In genomic region chr1:160884579-160884978, GRCh38 we compare ENCODE assay signal across 13 cellular contexts. TPM values are rescaled to one million over a fixed set of nuclear protein-coding genes. Genes with fewer than 3 reads are reported as not detected.
A peak's percentile ranks its signal among the peaks of the same experiment; 100 is the strongest.
DNase-seq lines count a peak whose midpoint lies in the region; ATAC-seq, FAIRE-seq and TF ChIP-seq lines count a peak whose summit lies in the region.
"Had no signal": no experiment of that assay in that cellular context is flagged by ENCODE, and none has a peak within 500 bp of the region (broad histone marks: within the 10 kb centered on the region; RNA-seq: fewer than 3 reads in every experiment).

No MANE protein-coding gene starts in this region.

- CTCF ChIA-PET in GM12878 (lab: Yijun Ruan, JAX) = interaction anchor here (0.6 to 9.5 kb wide), 8 partner anchors 15 to 160 kb away, joined by 3 to 56 read pairs (median 4); partner anchors contain the start of gene ITLN2

- H3K9me3 Mint-ChIP-seq in progenitor cell of endocrine pancreas (ENCODE audit: low read depth) = no peaks in the 10 kb centered on the region
- H3K9me3 Mint-ChIP-seq: brain had no signal

- intact Hi-C loops in GM12878 (cut with micrococcal nuclease; ENCODE audit: unreplicated experiment) = no loop called here

- SMC1A ChIA-PET in GM12878 (lab: Charles Lee; ENCODE audit: uncharacterized antibody, unreplicated experiment) = interaction anchor here (0.7 to 3.3 kb wide), 4 partner anchors 22 to 265 kb away, joined by 3 to 21 read pairs (median 4); partner anchors contain the start of gene CD244

- no peaks in the 10 kb centered on the region for H3K79me2 ChIP-seq in GM12878 (ENCODE audit: control insufficient read depth, insufficient read depth, low read length)

- no peaks in the 10 kb centered on the region for H4K20me1 ChIP-seq in GM12878 (ENCODE audit: control insufficient read depth, insufficient read depth)

- no peak for FAIRE-seq in GM12878 (lab: Jason Lieb, UNC)

- H3K4me1 Mint-ChIP-seq in progenitor cell of endocrine pancreas (ENCODE audit: low read depth) = peaks cover 8% of the 10 kb centered on the region
- H3K4me1 Mint-ChIP-seq: brain had no signal

- TF ChIP-seq EP300 in GM12878 (IDR thresholded peaks at IDR 0.05; ENCODE audit: borderline replicate concordance in 1 of 2, control insufficient read depth in 1 of 2, low read depth in 2 of 2, low read length in 2 of 2) = no peak

- RAD21 ChIA-PET in GM12878 (lab: Charles Lee; ENCODE audit: unreplicated experiment) = interaction anchor here (1.0 to 1.3 kb wide), 3 partner anchors 48 to 107 kb away, joined by 3 to 5 read pairs (median 3); no protein-coding TSS in a partner anchor

- H2AFZ ChIP-seq in GM12878 (ENCODE audit: control insufficient read depth, low read depth, low read length) = no peak overlapping the region

- POLR2A ChIA-PET in GM12878 (lab: Charles Lee) = interaction anchor here (0.5 kb wide), 1 partner anchor 222 kb away, joined by 3 read pairs; no protein-coding TSS in a partner anchor

- no peak overlapping the region for H3K4me2 ChIP-seq in GM12878 (ENCODE audit: control insufficient read depth, insufficient read depth)

- no peaks in the 10 kb centered on the region for H3K27me3 ChIP-seq in GM12878 (replicated peaks in 1 of 2; ENCODE audit: control insufficient read depth in 2 of 2, insufficient read depth in 2 of 2, low read length in 1 of 2)

- 51% methylated on average over 6 of the region's 6 CpGs for WGBS in GM12878 (ENCODE audit: insufficient coverage, insufficient replicate concordance, low lambda C conversion rate, missing lambda C conversion rate)

- TF ChIP-seq CTCF in GM12873 (IDR thresholded peaks at IDR 0.05; ENCODE audit: insufficient read depth, low read depth, low read length, missing control alignments) (peak; percentile 59), GM12878 (IDR thresholded peaks at IDR 0.05 in 2 of 3, conservative IDR thresholded peaks at IDR 0.05 in 1 of 3; ENCODE audit: control insufficient read depth in 2 of 3, extremely low read depth in 1 of 3, insufficient read depth in 1 of 3, low read depth in 3 of 3, low read length in 3 of 3) (peak; percentile 10 to 54 (median 40); a peak in 3 of 6 replicates), progenitor cell of endocrine pancreas (IDR thresholded peaks at IDR 0.05; ENCODE audit: unreplicated experiment) (peak; percentile 45)

- no peak overlapping the region for H3K4me3 ChIP-seq in GM12878

- no peak overlapping the region for H3K27ac Mint-ChIP-seq in progenitor cell of endocrine pancreas
- H3K27ac Mint-ChIP-seq: brain had no signal

- no peaks in the 10 kb centered on the region for H3K36me3 ChIP-seq in GM12878 (ENCODE audit: control insufficient read depth in 2 of 2, insufficient read depth in 2 of 2, low read length in 1 of 2)

- H3K27ac ChIP-seq in GM12878 (ENCODE audit: control insufficient read depth, insufficient read depth) = no peak overlapping the region

- H3K9me3 ChIP-seq in GM12878 (replicated peaks; ENCODE audit: control insufficient read depth, insufficient read depth, low read length) = no peaks in the 10 kb centered on the region

- TF ChIP-seq POLR2A in GM12878 (IDR thresholded peaks at IDR 0.05; ENCODE audit: low read depth, low read length) = no peak

- TF ChIP-seq RAD21 in GM12878 (IDR thresholded peaks at IDR 0.05; ENCODE audit: insufficient read depth, low read depth, low read length) = peak; percentile 41

- DNase-seq in GM12878 (ENCODE audit: low read depth, low spot score) (no peak), progenitor cell of endocrine pancreas (ENCODE audit: low spot score, unreplicated experiment) (no peak), NCI-H146 treated with DMSO at 0.1 percent for 48 hours (lab: John Stamatoyannopoulos, UW; ENCODE audit: unreplicated experiment) (no peak), cerebellar nuclear complex (lab: John Stamatoyannopoulos, UW) (no peak)
- DNase-seq: GF-D8, SW 1271 had no signal

- H3K27me3 Mint-ChIP-seq in progenitor cell of endocrine pancreas = no peaks in the 10 kb centered on the region

- no peaks in the 10 kb centered on the region for H3K4me1 ChIP-seq in GM12878 (ENCODE audit: control insufficient read depth, insufficient read depth, low read length)

- no peak overlapping the region for H3K9ac ChIP-seq in GM12878 (ENCODE audit: control insufficient read depth, insufficient read depth, low read length)

- no TSS peak for BruUV-seq in GM12878 (replicated peaks; lab: Mats Ljungman, UMichigan)

- no peaks in the 10 kb centered on the region for H3K36me3 Mint-ChIP-seq in progenitor cell of endocrine pancreas (ENCODE audit: insufficient read depth)
- H3K36me3 Mint-ChIP-seq: brain had no signal

- in situ Hi-C loops in GM12878 (cut with MboI) = no loop called here

- ATAC-seq in HG02885 (IDR thresholded peaks at IDR 0.05; ENCODE audit: poor library complexity, unreplicated experiment) (peak; percentile 62), GM12878 (peak; percentile 65), HG03432 (IDR thresholded peaks at IDR 0.05; ENCODE audit: unreplicated experiment) (no peak), HG03460 (IDR thresholded peaks at IDR 0.05; ENCODE audit: unreplicated experiment) (no peak)

- H3K4me3 Mint-ChIP-seq in progenitor cell of endocrine pancreas (ENCODE audit: low read depth) = no peak overlapping the region
- H3K4me3 Mint-ChIP-seq: brain had no signal

TF ChIP-seq in GM12878, 131 proteins besides CTCF, POLR2A, EP300 and RAD21 (continues in another document):
- TF ChIP-seq YY1 (IDR thresholded peaks at IDR 0.05; ENCODE audit: low read depth, low read length) = 0 out of 2 replicates have a peak, but pooled peaks have one; percentile 22
- no peak for TF ChIP-seq DPF2 (IDR thresholded peaks at IDR 0.05)
- no peak for TF ChIP-seq KDM1A (IDR thresholded peaks at IDR 0.05; ENCODE audit: borderline replicate concordance)
- no peak for TF ChIP-seq CEBPZ (IDR thresholded peaks at IDR 0.05; ENCODE audit: low read depth, low read length)
- no peak for TF ChIP-seq MEF2B (IDR thresholded peaks at IDR 0.05; ENCODE audit: partially characterized antibody, poor library complexity, severe bottlenecking)

RNA-seq across cellular contexts. Expression of gene ITLN1, which starts 0.4 kb away (rescaled TPM):
- total RNA-seq in GM12878 (2013; cell fraction: nucleolus; rRNA removed) = not detected in 2 replicates
- total RNA-seq in GM12878 (2014; rRNA removed) = not detected in 2 replicates
- not detected in 2 replicates for total RNA-seq in GM12878 (2014; rRNA removed; fragmentation: Illumina TruSeq; extraction: Trizol)
- total RNA-seq in GM12878 (2021) = not detected in 2 replicates
- not detected for polyA plus RNA-seq in GM12878 (2011; ENCODE audit: low read depth)
- polyA plus RNA-seq in GM12878 (2011; rRNA removed) = not detected in 2 replicates
- not detected in 2 replicates for polyA plus RNA-seq in GM12878 (2011; cell fraction: cytosol; rRNA removed)
- polyA plus RNA-seq in GM12878 (2011; cell fraction: nucleus; rRNA removed) = not detected in 2 replicates
- polyA plus RNA-seq in GM12878 (2012) = not detected in 2 replicates
- polyA plus RNA-seq in GM12878 (2014; fragmentation: Illumina TruSeq; extraction: Trizol) = not detected in 2 replicates
- not detected for polyA plus RNA-seq in GM12878 (2014; fragmentation: Nextera tagmentation; extraction: Ambion mirVana)
- not detected in 2 replicates for polyA plus RNA-seq in GM12878 (2014; rRNA removed)
- not detected for polyA plus RNA-seq in GM12878 (2016; fragmentation: Nextera tagmentation; extraction: Ambion mirVana)
- not detected in 2 replicates for polyA minus RNA-seq in GM12878 (2011; rRNA and poly(A)+ RNA removed)
- not detected in 2 replicates for polyA minus RNA-seq in GM12878 (2011; cell fraction: cytosol; rRNA and poly(A)+ RNA removed)
- polyA minus RNA-seq in GM12878 (2011; cell fraction: nucleus; rRNA and poly(A)+ RNA removed) = not detected in 2 replicates
- total RNA-seq in progenitor cell of endocrine pancreas = 0.33 TPM in 1 of 2 replicates, not detected in the other
- total RNA-seq: fibroblast of lung, lung microvascular endothelial cell had no signal
- polyA plus RNA-seq: fibroblast of lung had no signal

RNA-seq across cellular contexts. Expression of gene CD244, which starts 21.9 kb away (rescaled TPM):
- total RNA-seq in GM12878 (2013; cell fraction: nucleolus; rRNA removed) = 10.8 and 11.5 TPM in 2 replicates
- total RNA-seq in GM12878 (2014; rRNA removed) = 0.65 and 0.68 TPM in 2 replicates
- 0.60 and 0.67 TPM in 2 replicates for total RNA-seq in GM12878 (2014; rRNA removed; fragmentation: Illumina TruSeq; extraction: Trizol)
- 0.35 and 0.80 TPM in 2 replicates for total RNA-seq in GM12878 (2021)
- 1.7 TPM for polyA plus RNA-seq in GM12878 (2011; ENCODE audit: low read depth)
- 13.6 and 17.3 TPM in 2 replicates for polyA plus RNA-seq in GM12878 (2011; rRNA removed)
- 7.1 and 7.9 TPM in 2 replicates for polyA plus RNA-seq in GM12878 (2011; cell fraction: cytosol; rRNA removed)
- 10.0 and 17.8 TPM in 2 replicates for polyA plus RNA-seq in GM12878 (2011; cell fraction: nucleus; rRNA removed)
- 0.96 and 2.8 TPM in 2 replicates for polyA plus RNA-seq in GM12878 (2012)
- 0.55 and 0.78 TPM in 2 replicates for polyA plus RNA-seq in GM12878 (2014; fragmentation: Illumina TruSeq; extraction: Trizol)
- under 1 TPM; 0.24 to 0.37 TPM for polyA plus RNA-seq in GM12878 (2014; fragmentation: Nextera tagmentation; extraction: Ambion mirVana)
- 0.59 and 0.77 TPM in 2 replicates for polyA plus RNA-seq in GM12878 (2014; rRNA removed)
- polyA plus RNA-seq in GM12878 (2016; fragmentation: Nextera tagmentation; extraction: Ambion mirVana) = 1 to 10 TPM in 1 of 2 experiments, under 1 TPM in 1; 0.90 to 1.2 TPM
- polyA minus RNA-seq in GM12878 (2011; rRNA and poly(A)+ RNA removed) = 11.7 and 14.1 TPM in 2 replicates
- 2.3 and 4.4 TPM in 2 replicates for polyA minus RNA-seq in GM12878 (2011; cell fraction: cytosol; rRNA and poly(A)+ RNA removed)
- polyA minus RNA-seq in GM12878 (2011; cell fraction: nucleus; rRNA and poly(A)+ RNA removed) = 4.6 and 5.7 TPM in 2 replicates
- not detected in 2 replicates for total RNA-seq in progenitor cell of endocrine pancreas
- total RNA-seq: fibroblast of lung, lung microvascular endothelial cell had no signal
- polyA plus RNA-seq: fibroblast of lung had no signal

Comparison
In these comparisons a context has a peak if more than half of its experiments do, and no peak if none do; other contexts are left out.
1. ATAC-seq: peak in HG02885 (single experiment) and GM12878 (single experiment); none in HG03432 (single experiment) and HG03460 (single experiment).
2. Peak in every context shown above with its lines, with median percentiles within 50 percentile points of each other: CTCF ChIP-seq.